Comparison of ENCODE assay signal across 1 cellular context in the genomic region with DNA sequence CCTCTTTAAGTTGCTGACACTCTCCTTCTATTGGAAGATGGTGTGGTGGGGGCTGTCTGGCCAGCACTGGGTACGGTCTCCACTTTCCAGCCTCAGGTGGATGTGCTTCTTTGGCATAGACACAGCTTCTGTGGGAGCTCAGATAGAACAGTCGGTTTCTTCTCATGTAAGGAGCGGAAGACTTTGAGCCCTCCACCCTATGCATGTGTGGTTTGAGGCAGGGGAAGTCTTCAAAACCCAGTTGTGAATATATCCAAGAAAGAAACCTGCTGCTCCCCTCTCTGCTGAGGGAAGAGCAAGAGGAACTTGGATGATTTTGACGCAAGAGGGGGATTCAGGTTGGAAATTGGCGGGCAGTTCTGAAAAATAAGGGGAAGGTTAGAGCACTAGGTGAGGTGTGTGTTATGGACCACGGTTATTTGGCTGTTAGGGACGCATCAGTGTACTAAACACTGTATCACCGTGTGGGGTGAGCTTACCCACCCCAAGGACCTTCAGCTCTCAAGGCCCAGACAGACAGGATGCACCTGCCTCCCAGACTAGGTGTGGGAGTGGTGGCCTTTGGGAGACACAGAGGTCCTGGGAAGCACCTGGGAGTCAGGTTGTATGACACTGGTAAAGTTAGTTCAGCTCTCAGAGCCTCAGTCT.
TF ChIP-seq lines count a peak whose summit lies in the region.

No MANE protein-coding gene starts in this region.

TF ChIP-seq in SK-N-SH, 30 proteins besides CTCF, POLR2A, EP300 and RAD21 (continued from another document):
- TF ChIP-seq, protein P1, sequence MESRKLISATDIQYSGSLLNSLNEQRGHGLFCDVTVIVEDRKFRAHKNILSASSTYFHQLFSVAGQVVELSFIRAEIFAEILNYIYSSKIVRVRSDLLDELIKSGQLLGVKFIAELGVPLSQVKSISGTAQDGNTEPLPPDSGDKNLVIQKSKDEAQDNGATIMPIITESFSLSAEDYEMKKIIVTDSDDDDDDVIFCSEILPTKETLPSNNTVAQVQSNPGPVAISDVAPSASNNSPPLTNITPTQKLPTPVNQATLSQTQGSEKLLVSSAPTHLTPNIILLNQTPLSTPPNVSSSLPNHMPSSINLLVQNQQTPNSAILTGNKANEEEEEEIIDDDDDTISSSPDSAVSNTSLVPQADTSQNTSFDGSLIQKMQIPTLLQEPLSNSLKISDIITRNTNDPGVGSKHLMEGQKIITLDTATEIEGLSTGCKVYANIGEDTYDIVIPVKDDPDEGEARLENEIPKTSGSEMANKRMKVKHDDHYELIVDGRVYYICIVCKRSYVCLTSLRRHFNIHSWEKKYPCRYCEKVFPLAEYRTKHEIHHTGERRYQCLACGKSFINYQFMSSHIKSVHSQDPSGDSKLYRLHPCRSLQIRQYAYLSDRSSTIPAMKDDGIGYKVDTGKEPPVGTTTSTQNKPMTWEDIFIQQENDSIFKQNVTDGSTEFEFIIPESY (IDR thresholded peaks at IDR 0.05; ENCODE audit: borderline replicate concordance, low read depth), result no peak
- no peak for TF ChIP-seq RCOR1 (IDR thresholded peaks at IDR 0.05; ENCODE audit: low read length)
- TF ChIP-seq MEF2A (IDR thresholded peaks at IDR 0.05; ENCODE audit: borderline replicate concordance, low read depth), result no peak
- no peak for TF ChIP-seq TAF1 (IDR thresholded peaks at IDR 0.05; ENCODE audit: borderline replicate concordance, low read depth, low read length)
- TF ChIP-seq TCF12 (IDR thresholded peaks at IDR 0.05), result no peak
- TF ChIP-seq RXRA (IDR thresholded peaks at IDR 0.05; ENCODE audit: borderline replicate concordance, low read depth), result no peak
- TF ChIP-seq FOXJ3 (CRISPR knock-in tag; IDR thresholded peaks at IDR 0.05), result no peak
- no peak for TF ChIP-seq SMC3 (IDR thresholded peaks at IDR 0.05; ENCODE audit: low read depth, low read length)
- TF ChIP-seq EZH2phosphoT487 (IDR thresholded peaks at IDR 0.05; ENCODE audit: borderline replicate concordance, low read depth), result no peak
- no peak for TF ChIP-seq SIN3A (IDR thresholded peaks at IDR 0.05; ENCODE audit: borderline replicate concordance, low read depth, low read length)
- no peak for TF ChIP-seq CHD2 (IDR thresholded peaks at IDR 0.05; ENCODE audit: low read length, partially characterized antibody)
- TF ChIP-seq, protein P2, sequence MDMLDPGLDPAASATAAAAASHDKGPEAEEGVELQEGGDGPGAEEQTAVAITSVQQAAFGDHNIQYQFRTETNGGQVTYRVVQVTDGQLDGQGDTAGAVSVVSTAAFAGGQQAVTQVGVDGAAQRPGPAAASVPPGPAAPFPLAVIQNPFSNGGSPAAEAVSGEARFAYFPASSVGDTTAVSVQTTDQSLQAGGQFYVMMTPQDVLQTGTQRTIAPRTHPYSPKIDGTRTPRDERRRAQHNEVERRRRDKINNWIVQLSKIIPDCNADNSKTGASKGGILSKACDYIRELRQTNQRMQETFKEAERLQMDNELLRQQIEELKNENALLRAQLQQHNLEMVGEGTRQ (IDR thresholded peaks at IDR 0.05; ENCODE audit: borderline replicate concordance, low read depth, low read length), result no peak
- TF ChIP-seq, protein P3, sequence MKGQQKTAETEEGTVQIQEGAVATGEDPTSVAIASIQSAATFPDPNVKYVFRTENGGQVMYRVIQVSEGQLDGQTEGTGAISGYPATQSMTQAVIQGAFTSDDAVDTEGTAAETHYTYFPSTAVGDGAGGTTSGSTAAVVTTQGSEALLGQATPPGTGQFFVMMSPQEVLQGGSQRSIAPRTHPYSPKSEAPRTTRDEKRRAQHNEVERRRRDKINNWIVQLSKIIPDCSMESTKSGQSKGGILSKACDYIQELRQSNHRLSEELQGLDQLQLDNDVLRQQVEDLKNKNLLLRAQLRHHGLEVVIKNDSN (IDR thresholded peaks at IDR 0.05; ENCODE audit: borderline replicate concordance, low read depth), result no peak
- TF ChIP-seq, protein P4, sequence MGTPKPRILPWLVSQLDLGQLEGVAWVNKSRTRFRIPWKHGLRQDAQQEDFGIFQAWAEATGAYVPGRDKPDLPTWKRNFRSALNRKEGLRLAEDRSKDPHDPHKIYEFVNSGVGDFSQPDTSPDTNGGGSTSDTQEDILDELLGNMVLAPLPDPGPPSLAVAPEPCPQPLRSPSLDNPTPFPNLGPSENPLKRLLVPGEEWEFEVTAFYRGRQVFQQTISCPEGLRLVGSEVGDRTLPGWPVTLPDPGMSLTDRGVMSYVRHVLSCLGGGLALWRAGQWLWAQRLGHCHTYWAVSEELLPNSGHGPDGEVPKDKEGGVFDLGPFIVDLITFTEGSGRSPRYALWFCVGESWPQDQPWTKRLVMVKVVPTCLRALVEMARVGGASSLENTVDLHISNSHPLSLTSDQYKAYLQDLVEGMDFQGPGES (IDR thresholded peaks at IDR 0.05; ENCODE audit: low read depth, low read length), result no peak
- TF ChIP-seq TEAD4 (IDR thresholded peaks at IDR 0.05; ENCODE audit: borderline replicate concordance, insufficient read depth), result no peak
- no peak for TF ChIP-seq GABPA (IDR thresholded peaks at IDR 0.05; ENCODE audit: low read depth)
- no peak for TF ChIP-seq NRF1 (IDR thresholded peaks at IDR 0.05; ENCODE audit: low read depth, low read length)
- no peak for TF ChIP-seq NFIC (IDR thresholded peaks at IDR 0.05; ENCODE audit: borderline replicate concordance)
- TF ChIP-seq, protein P5, sequence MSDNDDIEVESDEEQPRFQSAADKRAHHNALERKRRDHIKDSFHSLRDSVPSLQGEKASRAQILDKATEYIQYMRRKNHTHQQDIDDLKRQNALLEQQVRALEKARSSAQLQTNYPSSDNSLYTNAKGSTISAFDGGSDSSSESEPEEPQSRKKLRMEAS (IDR thresholded peaks at IDR 0.05; ENCODE audit: low read depth), result no peak
